In genomic region chr20:32964575-32964974, GRCh38 we compare ENCODE assay signal across 26 cellular contexts. TPM values are rescaled to one million over a fixed set of nuclear protein-coding genes. Genes with fewer than 3 reads are reported as not detected.
"Had no signal": no experiment of that assay in that cellular context is flagged by ENCODE, and none has a peak within 500 bp of the region (broad histone marks: within the 10 kb centered on the region; RNA-seq: fewer than 3 reads in every experiment).

No MANE protein-coding gene starts in this region.

- DNase-seq: activated CD4-positive, CD25-positive, alpha-beta regulatory T cell; activated effector memory CD4-positive, alpha-beta T cell treated with Interleukin-2 at 50 U/mL for 16 hours; activated naive CD4-positive, alpha-beta T cell treated with anti-CD3 and anti-CD28 coated beads, Interleukin-2, amount 10 ng/mL, durations not matched to agents 7 days and 5 days; brain microvascular endothelial cell; central memory CD4-positive, alpha-beta T cell; cortex of kidney; heart left ventricle; left ventricle myocardium superior; naive thymus-derived CD4-positive, alpha-beta T cell; small intestine; stimulated activated CD4-positive, alpha-beta T cell treated with anti-CD3 and anti-CD28 coated beads, Interleukin-4, amount 100 ng/mL, for 4 hours; stimulated activated naive B cell treated with anti-CD40 and anti-IgM and Interleukin-4, amounts not matched to agents 10 μg/mL and 1 μg/mL and 100 μg/mL, for 72 hours; T1000; uterus had no signal

- H3K27ac Mint-ChIP-seq: activated naive CD4-positive, alpha-beta T cell treated with anti-CD3 and anti-CD28 coated beads, Interleukin-2, amount 10 ng/mL, durations not matched to agents 7 days and 5 days had no signal

- H3K27ac ChIP-seq: brain microvascular endothelial cell, gastroesophageal sphincter, heart left ventricle, neural progenitor cell, prostate gland, uterus had no signal

- H3K4me2 ChIP-seq: neural progenitor cell had no signal

- ATAC-seq: esophagus mucosa; gastroesophageal sphincter; heart left ventricle; left ventricle myocardium superior; mucosa of descending colon; naive thymus-derived CD4-positive, alpha-beta T cell; right cardiac atrium; stimulated activated naive B cell treated with anti-CD40 and anti-IgM and Interleukin-4, amounts not matched to agents 10 μg/mL and 1 μg/mL and 100 μg/mL, for 72 hours had no signal

- H3K4me3 ChIP-seq: gastroesophageal sphincter, heart left ventricle, mucosa of descending colon, neural progenitor cell, prostate gland, uterus had no signal

- H3K27me3 ChIP-seq: brain microvascular endothelial cell, neural progenitor cell, uterus had no signal

- H3K36me3 Mint-ChIP-seq: activated naive CD4-positive, alpha-beta T cell treated with anti-CD3 and anti-CD28 coated beads, Interleukin-2, amount 10 ng/mL, durations not matched to agents 7 days and 5 days; memory B cell; neural progenitor cell; stimulated activated naive B cell treated with anti-CD40 and anti-IgM and Interleukin-4, amounts not matched to agents 10 μg/mL and 1 μg/mL and 100 μg/mL, for 72 hours had no signal

- H3K9ac ChIP-seq: neural progenitor cell had no signal

- H2AFZ ChIP-seq: neural progenitor cell had no signal

- H3K9me3 ChIP-seq: gastroesophageal sphincter, heart left ventricle, mucosa of descending colon, prostate gland, uterus had no signal

- H3K36me3 ChIP-seq: brain microvascular endothelial cell, gastroesophageal sphincter, heart left ventricle, neural progenitor cell, prostate gland, uterus had no signal

- H3K4me3 Mint-ChIP-seq: activated naive CD4-positive, alpha-beta T cell treated with anti-CD3 and anti-CD28 coated beads, Interleukin-2, amount 10 ng/mL, durations not matched to agents 7 days and 5 days; memory B cell; neural progenitor cell; stimulated activated naive B cell treated with anti-CD40 and anti-IgM and Interleukin-4, amounts not matched to agents 10 μg/mL and 1 μg/mL and 100 μg/mL, for 72 hours had no signal

- H3K4me1 ChIP-seq: gastroesophageal sphincter, neural progenitor cell, prostate gland, uterus had no signal

- H3K9me3 Mint-ChIP-seq: activated naive CD4-positive, alpha-beta T cell treated with anti-CD3 and anti-CD28 coated beads, Interleukin-2, amount 10 ng/mL, durations not matched to agents 7 days and 5 days; memory B cell; neural progenitor cell; stimulated activated naive B cell treated with anti-CD40 and anti-IgM and Interleukin-4, amounts not matched to agents 10 μg/mL and 1 μg/mL and 100 μg/mL, for 72 hours had no signal

- H3K27me3 Mint-ChIP-seq: naive thymus-derived CD4-positive, alpha-beta T cell had no signal

RNA-seq across cellular contexts. Expression of gene SUN5, which starts 39.7 kb away (rescaled TPM):
- total RNA-seq: aorta; esophagus mucosa; gastroesophageal sphincter; heart left ventricle; kidney epithelial cell; left ventricle myocardium superior; mucosa of descending colon; naive thymus-derived CD4-positive, alpha-beta T cell; osteoblast; right cardiac atrium; T-helper 1 cell treated with Interleukin-12 subunit alpha and Interleukin-12 subunit beta and Interleukin-4 antibody, amounts not matched to agents 30 ng/mL and 1 ng/mL, for 36 hours; uterus had no signal
- polyA plus RNA-seq: aorta; heart left ventricle; naive thymus-derived CD4-positive, alpha-beta T cell; right cardiac atrium; small intestine; thymus had no signal

RNA-seq across cellular contexts. Expression of gene BPIFB2, which starts 42.9 kb away (rescaled TPM):
- total RNA-seq: aorta; heart left ventricle; kidney epithelial cell; left ventricle myocardium superior; mucosa of descending colon; naive thymus-derived CD4-positive, alpha-beta T cell; osteoblast; right cardiac atrium; T-helper 1 cell treated with Interleukin-12 subunit alpha and Interleukin-12 subunit beta and Interleukin-4 antibody, amounts not matched to agents 30 ng/mL and 1 ng/mL, for 36 hours; uterus had no signal
- polyA plus RNA-seq: aorta; heart left ventricle; naive thymus-derived CD4-positive, alpha-beta T cell; right cardiac atrium; small intestine had no signal
